13 cellular contexts compared by ENCODE assay signal in the genomic region with DNA sequence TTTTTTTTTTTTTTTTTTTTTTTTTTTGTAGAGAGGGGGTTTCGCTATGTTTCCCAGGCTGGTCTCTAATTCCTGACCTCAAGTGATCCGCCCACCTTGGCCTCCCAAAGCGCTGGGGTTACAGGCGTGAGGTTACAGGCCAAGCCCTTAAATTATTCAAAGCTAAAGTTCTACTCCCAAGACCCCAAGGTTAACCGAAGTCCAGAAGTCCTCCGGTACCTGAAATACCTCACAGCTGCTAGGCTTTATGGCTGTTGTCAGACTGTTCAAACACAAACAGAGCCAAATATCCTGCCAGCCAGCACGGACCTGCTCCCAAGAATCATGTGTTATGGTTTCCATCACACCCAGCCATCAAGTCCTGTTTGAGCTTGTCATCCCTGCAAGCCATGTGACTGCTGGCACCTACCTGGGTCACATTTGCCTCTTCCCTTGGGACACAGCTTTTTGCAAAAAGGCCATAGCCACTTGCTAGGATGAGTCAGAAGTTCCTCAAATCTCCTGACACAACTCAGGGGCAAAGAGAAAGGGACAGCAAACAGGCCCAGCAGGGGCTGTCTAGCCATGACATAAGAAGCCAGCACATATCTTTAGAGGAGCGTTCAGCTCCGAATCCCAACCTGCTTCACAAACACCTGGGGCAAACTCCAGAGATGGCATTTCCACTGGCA.
DNase-seq lines count a peak whose midpoint lies in the region; ATAC-seq and TF ChIP-seq lines count a peak whose summit lies in the region.
"Had no signal": no experiment of that assay in that cellular context is flagged by ENCODE, and none has a peak within 500 bp of the region (broad histone marks: within the 10 kb centered on the region; RNA-seq: fewer than 3 reads in every experiment).

No MANE protein-coding gene starts in this region.

- peaks cover 0 to 5% of the 10 kb centered on the region in 2 donors for H3K36me3 Mint-ChIP-seq in stimulated activated naive B cell treated with anti-CD40 and anti-IgM and Interleukin-4, amounts not matched to agents 10 μg/mL and 1 μg/mL and 100 μg/mL, for 72 hours

- peak overlapping the region; percentile 75 for H3K27ac Mint-ChIP-seq in stimulated activated naive B cell treated with anti-CD40 and anti-IgM and Interleukin-4, amounts not matched to agents 10 μg/mL and 1 μg/mL and 100 μg/mL, for 72 hours

- H3K27ac ChIP-seq in OCI-LY1 (ENCODE audit: low read depth, low read length, poor library complexity, severe bottlenecking): peak overlapping the region; percentile 75
- H3K27ac ChIP-seq: upper lobe of left lung, WERI-Rb-1 had no signal

- no peaks in the 10 kb centered on the region for H3K9me2 ChIP-seq in OCI-LY1 (ENCODE audit: low read depth, low read length)

- H4K20me1 ChIP-seq in OCI-LY1 (ENCODE audit: insufficient read depth, low read length): no peaks in the 10 kb centered on the region

- H3K36me3 ChIP-seq in OCI-LY1 (ENCODE audit: insufficient read depth, low read length): no peaks in the 10 kb centered on the region
- H3K36me3 ChIP-seq: upper lobe of left lung, WERI-Rb-1 had no signal

- H3K9ac ChIP-seq in OCI-LY1 (ENCODE audit: low read length): no peak overlapping the region; the same call in 1 of the 2 replicates

- H3K4me1 ChIP-seq in OCI-LY1 (ENCODE audit: insufficient read depth, low read length, severe bottlenecking): peaks cover 47% of the 10 kb centered on the region

- no peaks in the 10 kb centered on the region for H3F3A ChIP-seq in OCI-LY1 (ENCODE audit: insufficient read depth, low read length)

- no peak overlapping the region for H3K4me2 ChIP-seq in OCI-LY1 (ENCODE audit: low read length)

- H3K4me3 Mint-ChIP-seq in stimulated activated naive B cell treated with anti-CD40 and anti-IgM and Interleukin-4, amounts not matched to agents 10 μg/mL and 1 μg/mL and 100 μg/mL, for 72 hours: no peak overlapping the region

- H3K4me1 Mint-ChIP-seq in stimulated activated naive B cell treated with anti-CD40 and anti-IgM and Interleukin-4, amounts not matched to agents 10 μg/mL and 1 μg/mL and 100 μg/mL, for 72 hours: peaks cover 23 to 46% of the 10 kb centered on the region in 2 donors

- no peak overlapping the region for H3K4me3 ChIP-seq in OCI-LY1 (ENCODE audit: low read depth, low read length, poor library complexity, severe bottlenecking)
- H3K4me3 ChIP-seq: upper lobe of left lung had no signal

- no peak for TF ChIP-seq CTCF in OCI-LY1 (IDR thresholded peaks at IDR 0.05; ENCODE audit: low read length)

- no peak overlapping the region for H2AFZ ChIP-seq in OCI-LY1 (ENCODE audit: low read length)

- H3K9me3 Mint-ChIP-seq in stimulated activated naive B cell treated with anti-CD40 and anti-IgM and Interleukin-4, amounts not matched to agents 10 μg/mL and 1 μg/mL and 100 μg/mL, for 72 hours: no peaks in the 10 kb centered on the region

- peak; percentile 25 for DNase-seq in NCI-H1694 (lab: John Stamatoyannopoulos, UW)
- no peak for DNase-seq in NCI-H1694 treated with DMSO at 0.1 percent for 48 hours (lab: John Stamatoyannopoulos, UW)
- peak; percentile 30 for DNase-seq in iPS-NIHi7 (ENCODE audit: extremely low spot score)
- peak; percentile 57 for DNase-seq in stimulated activated naive B cell treated with anti-CD40 and anti-IgM and Interleukin-4, amounts not matched to agents 10 μg/mL and 1 μg/mL and 100 μg/mL, for 72 hours
- DNase-seq in head of caudate nucleus: no peak
- DNase-seq in cerebellar nuclear complex (lab: John Stamatoyannopoulos, UW): no peak
- DNase-seq: DMS 273 treated with DMSO at 0.1 percent for 48 hours, Kasumi-1, NCI-H526, upper lobe of left lung had no signal

- H3K27me3 Mint-ChIP-seq in stimulated activated naive B cell treated with anti-CD40 and anti-IgM and Interleukin-4, amounts not matched to agents 10 μg/mL and 1 μg/mL and 100 μg/mL, for 72 hours: no peaks in the 10 kb centered on the region

- H3K79me2 ChIP-seq in OCI-LY1 (ENCODE audit: insufficient read depth, low read length): no peaks in the 10 kb centered on the region

- H3K9me3 ChIP-seq in OCI-LY1 (ENCODE audit: low read length): no peaks in the 10 kb centered on the region
- H3K9me3 ChIP-seq: upper lobe of left lung had no signal

- no peaks in the 10 kb centered on the region for H3K27me3 ChIP-seq in OCI-LY1 (ENCODE audit: insufficient read depth, low read length)
- H3K27me3 ChIP-seq: upper lobe of left lung had no signal

- peak; percentile 90 to 94 for ATAC-seq in stimulated activated naive B cell treated with anti-CD40 and anti-IgM and Interleukin-4, amounts not matched to agents 10 μg/mL and 1 μg/mL and 100 μg/mL, for 72 hours (replicated peaks)
- no peak for ATAC-seq in HG02642 (IDR thresholded peaks at IDR 0.05; ENCODE audit: poor library complexity, unreplicated experiment)

- intact Hi-C loops in head of caudate nucleus (cut with DNase I): no loop called here

Comparison
In these comparisons a context has a peak if more than half of its experiments do, and no peak if none do; other contexts are left out.
1. DNase-seq: peak in NCI-H1694 (single experiment), iPS-NIHi7 (single experiment) and stimulated activated naive B cell treated with anti-CD40 and anti-IgM and Interleukin-4, amounts not matched to agents 10 μg/mL and 1 μg/mL and 100 μg/mL, for 72 hours (single experiment); none in NCI-H1694 treated with DMSO at 0.1 percent for 48 hours (single experiment), head of caudate nucleus (0 of 42) and cerebellar nuclear complex (0 of 2).